ENCODE assay signal across 8 cellular contexts in the genomic region with DNA sequence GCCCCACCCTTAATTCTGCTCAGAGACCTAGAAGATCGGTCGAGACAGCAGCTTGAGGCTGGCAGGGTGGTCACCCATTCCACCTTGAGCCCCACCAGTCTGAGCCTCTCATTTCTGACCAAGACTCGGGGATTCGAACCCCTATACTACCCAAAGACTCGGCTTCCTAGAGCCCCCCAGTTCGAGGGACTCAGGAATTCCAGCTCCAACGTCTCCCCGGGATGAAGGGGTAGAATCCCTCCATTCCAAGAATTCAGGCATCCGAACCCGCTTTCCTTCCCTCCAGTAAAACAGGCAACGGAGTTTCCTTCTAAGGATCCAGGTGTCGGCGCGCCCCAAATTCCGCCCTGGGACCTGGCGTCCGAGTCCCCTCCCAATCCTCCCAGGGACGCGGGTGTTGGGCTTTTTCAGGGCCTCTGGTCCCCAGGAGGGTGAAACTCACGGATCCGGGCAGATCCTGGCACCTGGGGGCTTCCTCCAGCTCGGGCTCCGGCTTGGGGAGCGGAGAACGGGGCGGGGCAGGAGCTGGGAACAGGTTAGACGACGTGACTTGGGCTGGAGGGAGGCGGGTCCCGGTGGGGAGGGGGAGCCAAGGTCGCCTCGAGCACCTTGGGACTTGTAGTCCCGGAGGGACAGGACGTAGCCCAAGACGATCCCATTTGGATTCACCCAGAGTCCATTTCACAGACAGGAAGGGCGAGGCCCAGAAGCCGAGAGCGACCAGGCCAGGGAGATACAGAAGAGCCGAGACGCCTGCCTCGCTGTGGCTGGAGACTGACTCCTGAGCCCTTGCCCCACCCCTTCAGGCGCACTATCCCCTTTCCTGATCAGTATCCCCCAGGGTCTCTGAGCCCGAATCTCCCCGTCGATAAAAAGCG. TPM values are rescaled to one million over a fixed set of nuclear protein-coding genes. Genes with fewer than 3 reads are reported as not detected.
DNase-seq lines count a peak whose midpoint lies in the region; ATAC-seq and TF ChIP-seq lines count a peak whose summit lies in the region.

Gene PPP1R13L, minus strand, starts transcription at position 513 of the 878 bp plus-strand sequence. CDS start 6,751 bp downstream, outside the sequence.

- CTCF ChIA-PET in RWPE1 (lab: Yijun Ruan, JAX) = interaction anchor here (0.6 to 1.1 kb wide), 2 partner anchors 21 to 34 kb away, joined by 3 to 6 read pairs; no protein-coding TSS in a partner anchor

- TF ChIP-seq CTCF in GM12864 (IDR thresholded peaks at IDR 0.05; ENCODE audit: low read depth, low read length, missing control alignments) (no peak), RWPE1 (conservative IDR thresholded peaks at IDR 0.05; ENCODE audit: low read depth) (no peak), right atrium auricular region (IDR thresholded peaks at IDR 0.05) (no peak)

- H3K4me1 ChIP-seq in right atrium auricular region = peaks cover 0 to 61% of the 10 kb centered on the region in 2 donors

- no peak for ATAC-seq in GM18511 (IDR thresholded peaks at IDR 0.05; ENCODE audit: unreplicated experiment)

- H3K27me3 ChIP-seq in right atrium auricular region = no peaks in the 10 kb centered on the region

- POLR2A ChIA-PET in RWPE1 (lab: Yijun Ruan, JAX; ENCODE audit: low non-redundant PET) = no interaction called here

- DNase-seq in GM12864 (ENCODE audit: low read depth) (no peak), HT1080 (ENCODE audit: low read depth) (peak; percentile 94), RWPE1 (ENCODE audit: low spot score) (peak; percentile 95), right atrium auricular region (ENCODE audit: low spot score) (peak; percentile 91), renal cortical epithelial cell (ENCODE audit: low read depth) (peak; percentile 85), GOT3 (lab: John Stamatoyannopoulos, UW) (no peak)

- no peaks in the 10 kb centered on the region for H3K9me3 ChIP-seq in right atrium auricular region

- H3K4me3 ChIP-seq in GM12864 (ENCODE audit: low read depth, low read length) = peak within 1 kb of the TSS; percentile 76
- peak within 1 kb of the TSS; percentile 72 to 76 for H3K4me3 ChIP-seq in right atrium auricular region

- H3K27ac ChIP-seq in RWPE1 = peak within 1 kb of the TSS; percentile 98
- H3K27ac ChIP-seq in angular gyrus (ENCODE audit: low read depth, low read length) = peak within 1 kb of the TSS; percentile 94
- peak within 1 kb of the TSS; percentile 96 to 99 for H3K27ac ChIP-seq in right atrium auricular region

- H3K36me3 ChIP-seq in right atrium auricular region = no peaks in the 10 kb centered on the region

RNA-seq across cellular contexts. Expression of gene PPP1R13L, which starts in this region (rescaled TPM):
- total RNA-seq in HT1080 (2014; rRNA removed; shearing (Covaris generic)) = 18.9 and 34.3 TPM in 2 replicates
- polyA plus RNA-seq in HT1080 (2015; cell fraction: cytosol; rRNA removed) = 96.8 and 126 TPM in 2 replicates
- polyA plus RNA-seq in HT1080 (2015; cell fraction: nucleus; rRNA removed) = 198 and 211 TPM in 2 replicates
- total RNA-seq in right atrium auricular region (100 to 1,000 TPM; 112 to 230 TPM), renal cortical epithelial cell (10.9 and 32.8 TPM in 2 replicates)

Comparison
In these comparisons a context has a peak if more than half of its experiments do, and no peak if none do; other contexts are left out.
1. DNase-seq: peak in HT1080 (single experiment), RWPE1 (single experiment), right atrium auricular region (single experiment) and renal cortical epithelial cell (single experiment); none in GM12864 (single experiment) and GOT3 (single experiment).
2. Peak in every context shown above with its lines, with median percentiles within 50 percentile points of each other: H3K27ac ChIP-seq.